8 cellular contexts compared by ENCODE assay signal in the genomic region with DNA sequence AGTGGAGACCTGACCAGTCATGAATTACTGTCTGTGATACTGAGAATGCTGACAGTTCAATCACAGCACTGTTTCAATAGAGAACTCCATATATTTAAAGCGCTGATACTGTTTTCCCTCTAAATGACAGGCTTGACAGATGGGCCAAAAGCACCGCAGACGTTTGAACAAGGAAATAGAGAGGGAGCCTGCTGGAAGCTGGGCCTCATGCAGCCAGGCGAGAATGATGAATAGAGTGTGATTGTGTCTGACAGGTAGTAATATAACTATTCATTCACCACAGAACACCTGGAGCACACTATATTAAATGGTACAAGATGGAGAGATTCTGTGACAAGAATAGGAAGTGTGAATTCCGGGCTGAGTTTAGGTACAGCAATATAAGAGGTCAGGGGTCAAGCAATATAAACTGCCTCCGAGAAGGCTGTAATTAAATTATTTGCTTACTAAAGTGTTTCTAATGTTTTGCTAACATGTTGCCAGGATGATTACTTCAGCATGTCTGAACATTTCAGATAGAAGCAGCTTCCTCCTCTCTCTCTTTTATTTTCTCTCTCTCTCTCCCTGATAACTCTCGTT.
A peak's percentile ranks its signal among the peaks of the same experiment; 100 is the strongest.
DNase-seq lines count a peak whose midpoint lies in the region; ATAC-seq lines count a peak whose summit lies in the region.

No MANE protein-coding gene starts in this region.

- no peak overlapping the region for H3K14ac ChIP-seq in trophoblast cell (ENCODE audit: low read length)

- 26% methylated on average over 7 of the region's 7 CpGs for WGBS in right cardiac atrium
- 100% methylated on average over 1 of the region's 7 CpGs for WGBS in trophoblast cell (ENCODE audit: extremely low coverage, insufficient coverage, insufficient read length)

- H3K4me3 ChIP-seq in BLaER1 (no peak overlapping the region), right cardiac atrium (ENCODE audit: low read length) (no peak overlapping the region), trophoblast cell (ENCODE audit: low read depth, low read length) (no peak overlapping the region)

- no peaks in the 10 kb centered on the region for H4K20me1 ChIP-seq in BLaER1

- H4K8ac ChIP-seq in trophoblast cell (ENCODE audit: low read depth, low read length), result no peak overlapping the region

- H2BK12ac ChIP-seq in trophoblast cell (ENCODE audit: low read length), result no peak overlapping the region

- H3K4me1 ChIP-seq in BLaER1 (peaks cover 87% of the 10 kb centered on the region), right cardiac atrium (ENCODE audit: control insufficient read depth, insufficient read depth, low read length) (peaks cover 12% of the 10 kb centered on the region), trophoblast cell (ENCODE audit: control insufficient read depth in 1 of 2, insufficient read depth in 2 of 2, low read length in 2 of 2) (peaks cover 12% of the 10 kb centered on the region in 2 experiments)

- no peak overlapping the region for H2BK120ac ChIP-seq in trophoblast cell (ENCODE audit: insufficient read depth, low read length, poor library complexity)

- H2AFZ ChIP-seq in trophoblast cell (ENCODE audit: insufficient read depth, low read length, poor library complexity), result no peak overlapping the region

- H3K9me3 ChIP-seq in BLaER1 (no peaks in the 10 kb centered on the region), right cardiac atrium (ENCODE audit: control insufficient read depth, low read length) (no peaks in the 10 kb centered on the region), trophoblast cell (ENCODE audit: insufficient read depth, low read depth, low read length) (no peaks in the 10 kb centered on the region)

- H4K91ac ChIP-seq in trophoblast cell (ENCODE audit: low read depth, low read length), result no peak overlapping the region

- H3K18ac ChIP-seq in trophoblast cell (ENCODE audit: low read length), result no peak overlapping the region

- no peaks in the 10 kb centered on the region for H3K79me2 ChIP-seq in trophoblast cell (ENCODE audit: control insufficient read depth, insufficient read depth, low read length, poor library complexity)

- peak overlapping the region; percentile 89 for H3K27ac ChIP-seq in BLaER1
- peak overlapping the region; percentile 55 for H3K27ac ChIP-seq in right cardiac atrium (ENCODE audit: low read length)
- H3K27ac ChIP-seq in trophoblast cell (ENCODE audit: low read depth, low read length), result no peak overlapping the region

- peak overlapping the region; percentile 62; the same call in 1 of the 2 replicates for H3K9ac ChIP-seq in BLaER1
- H3K9ac ChIP-seq in trophoblast cell (ENCODE audit: low read length), result no peak overlapping the region

- H3K27me3 ChIP-seq in BLaER1, result no peaks in the 10 kb centered on the region
- H3K27me3 ChIP-seq in right cardiac atrium (ENCODE audit: control insufficient read depth, insufficient read depth), result no peaks in the 10 kb centered on the region
- H3K27me3 ChIP-seq in trophoblast cell (ENCODE audit: insufficient read depth, low read length), result no peaks in the 10 kb centered on the region

- DNase-seq in NCI-H1417 (lab: John Stamatoyannopoulos, UW), result peak; percentile 67 to 96 (median 75)
- DNase-seq in NCI-H82 treated with DMSO at 0.1 percent for 48 hours (lab: John Stamatoyannopoulos, UW; ENCODE audit: unreplicated experiment), result peak; percentile 63
- no peak for DNase-seq in right cardiac atrium
- DNase-seq in sciatic nerve (ENCODE audit: low spot score), result no peak
- no peak for DNase-seq in stimulated activated CD4-positive, alpha-beta T cell treated with anti-CD3 and anti-CD28 coated beads, Interleukin-1b, Interleukin-23, amount 100 ng/mL, for 48 hours
- no peak for DNase-seq in trophoblast cell

- H4K12ac ChIP-seq in trophoblast cell (ENCODE audit: low read depth, low read length), result no peak overlapping the region

- no peak overlapping the region for H2BK5ac ChIP-seq in trophoblast cell (ENCODE audit: low read depth, low read length, poor library complexity)

- H2AK5ac ChIP-seq in trophoblast cell (ENCODE audit: low read length), result no peak overlapping the region

- no peak for ATAC-seq in right cardiac atrium
- ATAC-seq in sciatic nerve, result no peak
- no peak for ATAC-seq in HG02970 (IDR thresholded peaks at IDR 0.05; ENCODE audit: low FRiP score, unreplicated experiment)

- peaks cover 9% of the 10 kb centered on the region for H3K79me1 ChIP-seq in trophoblast cell (ENCODE audit: low read length)

- no peak overlapping the region for H3K23ac ChIP-seq in trophoblast cell (ENCODE audit: low read length)

- intact Hi-C loops in right cardiac atrium (cut with DNase I), result loop anchor here in 2 of 4 donors (5.0 to 10.0 kb wide), 3 partner anchors 55 to 112 kb away; no protein-coding TSS in a partner anchor
- intact Hi-C loops in sciatic nerve (cut with DNase I), result no loop called here

- no peak overlapping the region for H3K4ac ChIP-seq in trophoblast cell (ENCODE audit: low read depth, low read length)

- H3K4me2 ChIP-seq in BLaER1 (peak overlapping the region; percentile 84), trophoblast cell (ENCODE audit: low read length) (no peak overlapping the region)

- H3K36me3 ChIP-seq in BLaER1 (no peaks in the 10 kb centered on the region), trophoblast cell (ENCODE audit: control insufficient read depth in 1 of 2, insufficient read depth in 2 of 2, low read length in 2 of 2) (no peaks in the 10 kb centered on the region)

Comparison
In these comparisons a context has a peak if more than half of its experiments do, and no peak if none do; other contexts are left out.
1. DNase-seq: peak in NCI-H1417 (3 of 3) and NCI-H82 treated with DMSO at 0.1 percent for 48 hours (single experiment); none in right cardiac atrium (0 of 3), sciatic nerve (single experiment), stimulated activated CD4-positive, alpha-beta T cell treated with anti-CD3 and anti-CD28 coated beads, Interleukin-1b, Interleukin-23, amount 100 ng/mL, for 48 hours (single experiment) and trophoblast cell (0 of 2).